ENCODE assay signal across 39 cellular contexts in the genomic region with DNA sequence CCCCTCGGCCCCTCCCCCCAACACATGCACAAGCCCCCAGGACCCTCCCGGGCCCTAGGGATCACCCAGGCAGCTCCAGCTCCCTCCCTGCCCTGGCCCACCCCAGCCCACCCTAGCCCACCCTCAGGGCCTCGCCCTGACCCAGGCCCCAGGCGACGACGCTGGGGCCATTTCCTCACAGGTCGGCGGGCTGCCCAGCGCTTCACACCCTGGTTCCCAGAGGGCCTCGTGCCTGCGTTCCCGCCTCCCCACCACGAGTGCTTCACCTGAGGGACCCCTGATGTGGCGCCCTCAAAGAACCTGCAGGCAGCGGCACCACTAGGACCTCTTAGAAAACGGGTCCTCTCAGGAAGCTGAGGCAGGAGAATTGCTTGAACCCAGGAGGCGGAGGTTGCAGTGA. TPM values are rescaled to one million over a fixed set of nuclear protein-coding genes. Genes with fewer than 3 reads are reported as not detected.
"Had no signal": no experiment of that assay in that cellular context is flagged by ENCODE, and none has a peak within 500 bp of the region (broad histone marks: within the 10 kb centered on the region; RNA-seq: fewer than 3 reads in every experiment).

No MANE protein-coding gene starts in this region.

- ATAC-seq: activated CD8-positive, alpha-beta T cell treated with anti-CD3 and anti-CD28 coated beads for 36 hours; activated naive CD4-positive, alpha-beta T cell treated with anti-CD3 and anti-CD28 coated beads, Interleukin-2, amount 50 U/mL, for 72 hours; activated T-cell treated with anti-CD3 and anti-CD28 coated beads, Interleukin-2, amount 50 U/mL, for 4 hours; activated T-cell treated with anti-CD3 and anti-CD28 coated beads, Interleukin-2, amount 50 U/mL, for 72 hours; activated T-helper 17 cell treated with anti-CD3 and anti-CD28 coated beads, Interleukin-2, amount 50 U/mL, for 72 hours; body of pancreas had no signal

- H3K27ac Mint-ChIP-seq: activated B cell treated with CpG ODN at 0.5 μM for 24 hours; activated CD4-positive, alpha-beta memory T cell treated with anti-CD3 and anti-CD28 coated beads for 36 hours; activated CD4-positive, alpha-beta T cell treated with anti-CD3 and anti-CD28 coated beads, Interleukin-2, amount 10 ng/mL, durations not matched to agents 24 days and 14 days; activated CD8-positive, alpha-beta T cell treated with anti-CD3 and anti-CD28 coated beads for 36 hours; activated naive CD4-positive, alpha-beta T cell treated with anti-CD3 and anti-CD28 coated beads for 36 hours; activated naive CD4-positive, alpha-beta T cell treated with anti-CD3 and anti-CD28 coated beads, Interleukin-2, amount 50 U/mL, for 72 hours; activated naive CD8-positive, alpha-beta T cell treated with anti-CD3 and anti-CD28 coated beads for 36 hours; activated T-cell treated with anti-CD3 and anti-CD28 coated beads, Interleukin-2, amount 50 U/mL, for 72 hours; activated T-helper 1 cell treated with anti-CD3 and anti-CD28 coated beads, Interleukin-12 subunit alpha, Interleukin-12 subunit beta, Interleukin-2, Interleukin-4 antibody, amounts not matched to agents 30 ng/mL and 10 ng/mL and 1 ng/mL, durations not matched to agents 14 hours and 24 hours and 36 hours; activated T-helper 17 cell treated with anti-CD3 and anti-CD28 coated beads, Interleukin-2, amount 50 U/mL, for 72 hours; T-helper 1 cell treated with Interleukin-12 subunit alpha and Interleukin-12 subunit beta and Interleukin-4 antibody, amounts not matched to agents 30 μg/mL and 1 μg/mL, for 36 hours; T-helper 2 cell treated with Interferon-gamma antibody and Interleukin-4, amounts not matched to agents 5 μg/mL and 100 μg/mL, for 36 hours had no signal

- DNase-seq: activated B cell treated with CpG ODN at 0.5 μM for 24 hours; activated CD4-positive, alpha-beta memory T cell treated with anti-CD3 and anti-CD28 coated beads for 36 hours; activated CD4-positive, alpha-beta T cell treated with anti-CD3 and anti-CD28 coated beads for 4 hours; activated CD4-positive, alpha-beta T cell treated with anti-CD3 and anti-CD28 coated beads, Interleukin-2, amount 10 ng/mL, durations not matched to agents 24 days and 14 days; activated CD4-positive, alpha-beta T cell treated with anti-CD3 and anti-CD28 coated beads, Interleukin-2, amount 50 U/mL, for 1 hour; activated CD4-positive, alpha-beta T cell treated with anti-CD3 and anti-CD28 coated beads, Interleukin-2, amount 50 U/mL, for 4 hours; activated CD4-positive, CD25-positive, alpha-beta regulatory T cell treated with anti-CD3 and anti-CD28 coated beads, Interleukin-2, amount 50 U/mL, for 72 hours; activated CD8-positive, alpha-beta memory T cell treated with anti-CD3 and anti-CD28 coated beads, Interleukin-2, amount 50 U/mL, for 4 hours; activated CD8-positive, alpha-beta T cell treated with anti-CD3 and anti-CD28 coated beads for 36 hours; activated effector memory CD4-positive, alpha-beta T cell treated with anti-CD3 and anti-CD28 coated beads, Interleukin-2, amount 50 U/mL, for 16 hours; activated gamma-delta T cell treated with Interleukin-2 at 50 U/mL for 16 hours; activated naive CD4-positive, alpha-beta T cell; activated naive CD4-positive, alpha-beta T cell treated with anti-CD3 and anti-CD28 coated beads for 36 hours; activated naive CD4-positive, alpha-beta T cell treated with anti-CD3 and anti-CD28 coated beads, Interleukin-2, amount 50 U/mL, for 16 hours; activated naive CD8-positive, alpha-beta T cell treated with anti-CD3 and anti-CD28 coated beads for 36 hours; activated T-cell treated with anti-CD3 and anti-CD28 coated beads for 4 hours; activated T-cell treated with anti-CD3 and anti-CD28 coated beads, Interleukin-2, amount 50 U/mL, for 1 hour; activated T-cell treated with anti-CD3 and anti-CD28 coated beads, Interleukin-2, amount 50 U/mL, for 4 hours; activated T-cell treated with anti-CD3 and anti-CD28 coated beads, Interleukin-2, amount 50 U/mL, for 72 hours; adrenal gland; amniotic stem cell; aorta; body of pancreas; brain microvascular endothelial cell; central memory CD4-positive, alpha-beta T cell; T-helper 2 cell; T-helper 9 cell had no signal

- H3K4me3 ChIP-seq: adrenal gland, body of pancreas, breast epithelium had no signal

- H3K4me3 Mint-ChIP-seq: activated B cell treated with CpG ODN at 0.5 μM for 24 hours; activated CD4-positive, alpha-beta memory T cell treated with anti-CD3 and anti-CD28 coated beads for 36 hours; activated CD4-positive, alpha-beta T cell treated with anti-CD3 and anti-CD28 coated beads, Interleukin-2, amount 10 ng/mL, durations not matched to agents 24 days and 14 days; activated CD8-positive, alpha-beta T cell treated with anti-CD3 and anti-CD28 coated beads for 36 hours; activated naive CD4-positive, alpha-beta T cell treated with anti-CD3 and anti-CD28 coated beads for 36 hours; activated naive CD8-positive, alpha-beta T cell treated with anti-CD3 and anti-CD28 coated beads for 36 hours; activated T-cell treated with anti-CD3 and anti-CD28 coated beads, Interleukin-2, amount 50 U/mL, for 4 hours; activated T-cell treated with anti-CD3 and anti-CD28 coated beads, Interleukin-2, amount 50 U/mL, for 72 hours; activated T-helper 1 cell treated with anti-CD3 and anti-CD28 coated beads, Interleukin-12 subunit alpha, Interleukin-12 subunit beta, Interleukin-2, Interleukin-4 antibody, amounts not matched to agents 30 ng/mL and 10 ng/mL and 1 ng/mL, durations not matched to agents 14 hours and 24 hours and 36 hours; activated T-helper 17 cell treated with anti-CD3 and anti-CD28 coated beads, Interleukin-2, amount 50 U/mL, for 72 hours; T-helper 1 cell treated with Interleukin-12 subunit alpha and Interleukin-12 subunit beta and Interleukin-4 antibody, amounts not matched to agents 30 μg/mL and 1 μg/mL, for 36 hours; T-helper 2 cell treated with Interferon-gamma antibody and Interleukin-4, amounts not matched to agents 5 μg/mL and 100 μg/mL, for 36 hours had no signal

- H3K9me3 Mint-ChIP-seq: activated B cell treated with CpG ODN at 0.5 μM for 24 hours; activated CD4-positive, alpha-beta memory T cell treated with anti-CD3 and anti-CD28 coated beads for 36 hours; activated CD4-positive, alpha-beta T cell treated with anti-CD3 and anti-CD28 coated beads, Interleukin-2, amount 10 ng/mL, durations not matched to agents 24 days and 14 days; activated CD8-positive, alpha-beta T cell treated with anti-CD3 and anti-CD28 coated beads for 36 hours; activated naive CD4-positive, alpha-beta T cell treated with anti-CD3 and anti-CD28 coated beads for 36 hours; activated naive CD4-positive, alpha-beta T cell treated with anti-CD3 and anti-CD28 coated beads, Interleukin-2, amount 50 U/mL, for 72 hours; activated T-cell treated with anti-CD3 and anti-CD28 coated beads, Interleukin-2, amount 50 U/mL, for 4 hours; activated T-helper 1 cell treated with anti-CD3 and anti-CD28 coated beads, Interleukin-12 subunit alpha, Interleukin-12 subunit beta, Interleukin-2, Interleukin-4 antibody, amounts not matched to agents 30 ng/mL and 10 ng/mL and 1 ng/mL, durations not matched to agents 14 hours and 24 hours and 36 hours; activated T-helper 17 cell treated with anti-CD3 and anti-CD28 coated beads, Interleukin-2, amount 50 U/mL, for 72 hours; T-helper 1 cell treated with Interleukin-12 subunit alpha and Interleukin-12 subunit beta and Interleukin-4 antibody, amounts not matched to agents 30 μg/mL and 1 μg/mL, for 36 hours; T-helper 2 cell treated with Interferon-gamma antibody and Interleukin-4, amounts not matched to agents 5 μg/mL and 100 μg/mL, for 36 hours had no signal

- H3K36me3 ChIP-seq: adrenal gland, brain microvascular endothelial cell, breast epithelium had no signal

- H3K9me3 ChIP-seq: adrenal gland, body of pancreas, breast epithelium had no signal

- H3K27ac ChIP-seq: adrenal gland, body of pancreas, brain microvascular endothelial cell, breast epithelium, VCaP had no signal

- FAIRE-seq: astrocyte, TTC549 had no signal

- H3K4me1 Mint-ChIP-seq: activated B cell treated with CpG ODN at 0.5 μM for 24 hours; activated T-helper 17 cell treated with anti-CD3 and anti-CD28 coated beads, Interleukin-2, amount 50 U/mL, for 72 hours had no signal

- H3K27me3 ChIP-seq: adrenal gland, body of pancreas, brain microvascular endothelial cell, breast epithelium had no signal

- H3K4me1 ChIP-seq: adrenal gland, body of pancreas, breast epithelium had no signal

- H3K27me3 Mint-ChIP-seq: activated CD4-positive, alpha-beta memory T cell treated with anti-CD3 and anti-CD28 coated beads for 36 hours; activated CD4-positive, alpha-beta T cell treated with anti-CD3 and anti-CD28 coated beads, Interleukin-2, amount 10 ng/mL, durations not matched to agents 24 days and 14 days; activated CD8-positive, alpha-beta T cell treated with anti-CD3 and anti-CD28 coated beads for 36 hours; activated naive CD8-positive, alpha-beta T cell treated with anti-CD3 and anti-CD28 coated beads for 36 hours; activated T-helper 17 cell treated with anti-CD3 and anti-CD28 coated beads, Interleukin-2, amount 50 U/mL, for 72 hours had no signal

- H3K36me3 Mint-ChIP-seq: activated CD4-positive, alpha-beta memory T cell treated with anti-CD3 and anti-CD28 coated beads for 36 hours; activated naive CD4-positive, alpha-beta T cell treated with anti-CD3 and anti-CD28 coated beads, Interleukin-2, amount 50 U/mL, for 72 hours had no signal

RNA-seq across cellular contexts. Expression of a gene that starts 0.3 kb away (rescaled TPM):
- total RNA-seq: activated B cell treated with CpG ODN at 0.5 μM for 24 hours; activated CD4-positive, alpha-beta memory T cell treated with anti-CD3 and anti-CD28 coated beads for 36 hours; activated CD4-positive, alpha-beta T cell treated with anti-CD3 and anti-CD28 coated beads, Interleukin-2, amount 10 ng/mL, durations not matched to agents 24 days and 14 days; activated CD8-positive, alpha-beta memory T cell treated with anti-CD3 and anti-CD28 coated beads for 36 hours; activated CD8-positive, alpha-beta T cell treated with anti-CD3 and anti-CD28 coated beads for 36 hours; activated naive CD4-positive, alpha-beta T cell treated with anti-CD3 and anti-CD28 coated beads for 36 hours; activated naive CD4-positive, alpha-beta T cell treated with anti-CD3 and anti-CD28 coated beads, Interleukin-2, amount 50 U/mL, for 72 hours; activated naive CD8-positive, alpha-beta T cell treated with anti-CD3 and anti-CD28 coated beads for 36 hours; activated T-cell treated with anti-CD3 and anti-CD28 coated beads, Interleukin-2, amount 50 U/mL, for 4 hours; activated T-cell treated with anti-CD3 and anti-CD28 coated beads, Interleukin-2, amount 50 U/mL, for 72 hours; activated T-helper 1 cell treated with anti-CD3 and anti-CD28 coated beads, Interleukin-12 subunit alpha, Interleukin-12 subunit beta, Interleukin-2, Interleukin-4 antibody, amounts not matched to agents 30 ng/mL and 10 ng/mL and 1 ng/mL, durations not matched to agents 14 hours and 24 hours and 36 hours; aorta; astrocyte; body of pancreas; breast epithelium; cardiac septum; cerebellum had no signal
- polyA plus RNA-seq: aorta had no signal
